ENCODE assay signal across 17 cellular contexts in the genomic region with DNA sequence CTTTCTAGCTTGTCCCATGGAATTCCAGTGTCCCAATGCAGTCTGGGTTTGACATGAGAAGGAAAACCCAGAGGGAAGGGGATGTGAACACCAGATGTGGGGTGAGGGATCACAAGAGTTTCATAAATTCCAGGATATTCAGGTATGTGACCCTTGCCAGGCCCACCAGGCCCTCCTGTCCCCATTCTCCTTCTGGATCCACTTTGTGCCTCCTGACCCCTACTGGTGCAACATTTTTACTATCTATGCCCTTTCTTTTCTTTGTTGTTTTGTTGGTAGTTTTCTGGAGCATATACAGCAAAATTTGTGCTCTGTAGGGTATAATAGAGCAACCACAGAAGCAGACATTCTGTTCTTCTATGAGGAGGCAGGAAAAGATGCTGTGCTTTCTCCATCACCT.
DNase-seq lines count a peak whose midpoint lies in the region; ATAC-seq and TF ChIP-seq lines count a peak whose summit lies in the region.
"Had no signal": no experiment of that assay in that cellular context is flagged by ENCODE, and none has a peak within 500 bp of the region (broad histone marks: within the 10 kb centered on the region; RNA-seq: fewer than 3 reads in every experiment).

No MANE protein-coding gene starts in this region.

- H2AK9ac ChIP-seq in IMR-90 (replicated peaks; ENCODE audit: low read depth, low read length, poor library complexity) = no peak overlapping the region

- no peak overlapping the region for H3K4me3 ChIP-seq in BE2C (ENCODE audit: low read depth, low read length)
- no peak overlapping the region for H3K4me3 ChIP-seq in IMR-90 (ENCODE audit: insufficient read depth, low read depth, low read length)
- H3K4me3 ChIP-seq in hepatocyte = no peak overlapping the region
- H3K4me3 ChIP-seq: BLaER1, GM23248, HAP-1 had no signal

- no peaks in the 10 kb centered on the region for H3K4me1 ChIP-seq in BE2C
- no peaks in the 10 kb centered on the region for H3K4me1 ChIP-seq in IMR-90 (ENCODE audit: control insufficient read depth, insufficient read depth, low read length)
- no peaks in the 10 kb centered on the region for H3K4me1 ChIP-seq in hepatocyte (ENCODE audit: insufficient read depth)
- H3K4me1 ChIP-seq: BLaER1, Caco-2, HAP-1 had no signal

- BruUV-seq in IMR-90 (replicated peaks; lab: Mats Ljungman, UMichigan) = no TSS peak

- H4K5ac ChIP-seq in IMR-90 (ENCODE audit: low read depth, low read length) = no peak overlapping the region

- peaks cover 5% of the 10 kb centered on the region for H3K9me3 Mint-ChIP-seq in WTC11
- H3K9me3 Mint-ChIP-seq in activated CD4-positive, alpha-beta memory T cell treated with anti-CD3 and anti-CD28 coated beads for 36 hours = peaks cover 7% of the 10 kb centered on the region

- H3K27ac Mint-ChIP-seq in WTC11 = no peak overlapping the region
- no peak overlapping the region for H3K27ac Mint-ChIP-seq in activated CD4-positive, alpha-beta memory T cell treated with anti-CD3 and anti-CD28 coated beads for 36 hours
- H3K27ac Mint-ChIP-seq: CD8-positive, alpha-beta memory T cell; HFFc6 had no signal

- H3K9me3 ChIP-seq in BE2C = peaks cover 2% of the 10 kb centered on the region; the same call in 1 of the 2 replicates
- no peaks in the 10 kb centered on the region for H3K9me3 ChIP-seq in IMR-90 (ENCODE audit: control insufficient read depth, insufficient read depth, low read length)
- no peaks in the 10 kb centered on the region for H3K9me3 ChIP-seq in hepatocyte (ENCODE audit: low read depth)
- H3K9me3 ChIP-seq: Caco-2, HAP-1 had no signal

- DNase-seq in BE2C = no peak
- DNase-seq in IMR-90 = no peak
- DNase-seq in WTC11 (ENCODE audit: low spot score) = no peak
- no peak for DNase-seq in hepatocyte (ENCODE audit: low spot score)
- no peak for DNase-seq in activated CD4-positive, alpha-beta memory T cell treated with anti-CD3 and anti-CD28 coated beads for 36 hours
- DNase-seq in GDM1 (lab: John Stamatoyannopoulos, UW) = no peak
- DNase-seq: Caco-2; CD8-positive, alpha-beta memory T cell; DND-41; GM23248; HFFc6; KBM-7 had no signal

- H3K79me1 ChIP-seq in IMR-90 (ENCODE audit: low read depth in 1 of 2, low read length in 2 of 2) = no peaks in the 10 kb centered on the region

- no peaks in the 10 kb centered on the region for H3K4me1 Mint-ChIP-seq in WTC11
- no peaks in the 10 kb centered on the region for H3K4me1 Mint-ChIP-seq in activated CD4-positive, alpha-beta memory T cell treated with anti-CD3 and anti-CD28 coated beads for 36 hours (ENCODE audit: low read depth)
- H3K4me1 Mint-ChIP-seq: CD8-positive, alpha-beta memory T cell had no signal

- no peak overlapping the region for H3K4me3 Mint-ChIP-seq in WTC11
- H3K4me3 Mint-ChIP-seq in activated CD4-positive, alpha-beta memory T cell treated with anti-CD3 and anti-CD28 coated beads for 36 hours = no peak overlapping the region
- H3K4me3 Mint-ChIP-seq: CD8-positive, alpha-beta memory T cell; HFFc6 had no signal

- H3K56ac ChIP-seq in IMR-90 (ENCODE audit: extremely low read depth, insufficient read depth, low read length) = no peak overlapping the region

- H2BK120ac ChIP-seq in IMR-90 (ENCODE audit: low read depth, low read length) = no peak overlapping the region

- no peak overlapping the region for H2AFZ ChIP-seq in IMR-90 (replicated peaks; ENCODE audit: low read length, poor library complexity)
- H2AFZ ChIP-seq in hepatocyte = no peak overlapping the region
- H2AFZ ChIP-seq: GM23248 had no signal

- H3K27me3 Mint-ChIP-seq in WTC11 (ENCODE audit: low read depth) = no peaks in the 10 kb centered on the region
- H3K27me3 Mint-ChIP-seq in activated CD4-positive, alpha-beta memory T cell treated with anti-CD3 and anti-CD28 coated beads for 36 hours = no peaks in the 10 kb centered on the region
- H3K27me3 Mint-ChIP-seq: CD8-positive, alpha-beta memory T cell had no signal

- H3K18ac ChIP-seq in IMR-90 (ENCODE audit: low read depth, low read length) = no peak overlapping the region

- no peak overlapping the region for H3K23ac ChIP-seq in IMR-90 (ENCODE audit: low read depth, low read length)

- H2AK5ac ChIP-seq in IMR-90 (ENCODE audit: low read depth, low read length) = no peak overlapping the region

- POLR2A ChIA-PET in IMR-90 (lab: Charles Lee; ENCODE audit: unreplicated experiment) = no interaction called here
- POLR2A ChIA-PET in WTC11 (lab: Charles Lee) = no interaction called here
- POLR2A ChIA-PET in activated CD4-positive, alpha-beta memory T cell treated with anti-CD3 and anti-CD28 coated beads for 36 hours (lab: Charles Lee) = no interaction called here

- no peak for TF ChIP-seq RAD21 in IMR-90 (IDR thresholded peaks at IDR 0.05; ENCODE audit: low read length)

- no peak overlapping the region for H3K4ac ChIP-seq in IMR-90 (ENCODE audit: low read depth, low read length)

- H2BK20ac ChIP-seq in IMR-90 (ENCODE audit: low read depth, low read length) = no peak overlapping the region

- TF ChIP-seq POLR2A in IMR-90 (IDR thresholded peaks at IDR 0.05; ENCODE audit: low read depth, low read length) = no peak

- H3K36me3 ChIP-seq in BE2C = no peaks in the 10 kb centered on the region
- H3K36me3 ChIP-seq in IMR-90 (ENCODE audit: control insufficient read depth, insufficient read depth, low read length) = no peaks in the 10 kb centered on the region
- no peaks in the 10 kb centered on the region for H3K36me3 ChIP-seq in hepatocyte (replicated peaks; ENCODE audit: insufficient read depth, low read depth)
- H3K36me3 ChIP-seq: BLaER1, HAP-1 had no signal

- H3K4me2 ChIP-seq in IMR-90 (ENCODE audit: low read depth, low read length) (no peak overlapping the region), hepatocyte (no peak overlapping the region)
- H3K4me2 ChIP-seq: BLaER1 had no signal

- H3K9ac ChIP-seq in IMR-90 (ENCODE audit: low read depth, low read length) = no peak overlapping the region
- H3K9ac ChIP-seq: BLaER1, GM23248 had no signal

- no peak for ATAC-seq in IMR-90 (ENCODE audit: low read depth)
- peak; percentile 50; the same call in 1 of the 2 replicates for ATAC-seq in WTC11
- ATAC-seq in HG03039 (IDR thresholded peaks at IDR 0.05; ENCODE audit: unreplicated experiment) = no peak
- no peak for ATAC-seq in HG03342 (IDR thresholded peaks at IDR 0.05; ENCODE audit: unreplicated experiment)

- dilution Hi-C loops in IMR-90 (cut with HindIII; ENCODE audit: low sequenced_read_pairs, unreplicated experiment) = no loop called here

- H3K27me3 ChIP-seq in BE2C = no peaks in the 10 kb centered on the region
- H3K27me3 ChIP-seq in IMR-90 (ENCODE audit: control insufficient read depth, insufficient read depth, low read length) = peaks cover 2% of the 10 kb centered on the region; the same call in 1 of the 2 replicates
- no peaks in the 10 kb centered on the region for H3K27me3 ChIP-seq in hepatocyte
- H3K27me3 ChIP-seq: BLaER1 had no signal

- H4K91ac ChIP-seq in IMR-90 (ENCODE audit: insufficient read depth, low read depth, low read length) = no peak overlapping the region

- no peak overlapping the region for H2BK5ac ChIP-seq in IMR-90 (ENCODE audit: low read depth, low read length, poor library complexity, severe bottlenecking)

- no peaks in the 10 kb centered on the region for H4K20me1 ChIP-seq in IMR-90 (ENCODE audit: insufficient read depth, low read length)
- no peaks in the 10 kb centered on the region for H4K20me1 ChIP-seq in hepatocyte (ENCODE audit: insufficient read depth, poor library complexity, severe bottlenecking)
- H4K20me1 ChIP-seq: BLaER1 had no signal

- H4K8ac ChIP-seq in IMR-90 (ENCODE audit: low read depth in 2 of 2, low read length in 2 of 2) = no peak overlapping the region

- no peaks in the 10 kb centered on the region for H3K9me1 ChIP-seq in IMR-90 (ENCODE audit: insufficient read depth, low read length)

- no peak overlapping the region for H3K27ac ChIP-seq in IMR-90 (ENCODE audit: insufficient read depth, low read length)
- no peak overlapping the region for H3K27ac ChIP-seq in hepatocyte
- H3K27ac ChIP-seq: 22Rv1, BLaER1, GM23248 had no signal

- no peaks in the 10 kb centered on the region for H3K9me2 ChIP-seq in hepatocyte (replicated peaks; ENCODE audit: insufficient read depth)

- TF ChIP-seq CTCF in BE2C (IDR thresholded peaks at IDR 0.05; ENCODE audit: low read depth, low read length) (peak; percentile 12; the same call in 1 of the 2 replicates), IMR-90 (conservative IDR thresholded peaks at IDR 0.05; ENCODE audit: low read depth, low read length) (0 out of 2 replicates have a peak, but pooled peaks have one; percentile 13), WTC11 (IDR thresholded peaks at IDR 0.05) (no peak), hepatocyte (IDR thresholded peaks at IDR 0.05; ENCODE audit: poor library complexity) (peak; percentile 7)

- in situ Hi-C loops in IMR-90 (cut with MboI; ENCODE audit: low sequenced_read_pairs) = no loop called here

- H3K79me2 ChIP-seq in hepatocyte = no peaks in the 10 kb centered on the region

- CTCF ChIA-PET in IMR-90 (lab: Yijun Ruan, JAX) = no interaction called here
- CTCF ChIA-PET in WTC11 (lab: Charles Lee) = interaction anchor here (2.4 kb wide), 1 partner anchor 9 kb away, joined by 9 read pairs; no protein-coding TSS in a partner anchor
- CTCF ChIA-PET in activated CD4-positive, alpha-beta memory T cell treated with anti-CD3 and anti-CD28 coated beads for 36 hours (lab: Charles Lee) = no interaction called here

- H3K14ac ChIP-seq in IMR-90 (replicated peaks; ENCODE audit: low read depth, low read length) = no peak overlapping the region

- intact Hi-C loops in IMR-90 (cut with micrococcal nuclease) = no loop called here
- intact Hi-C loops in activated CD4-positive, alpha-beta memory T cell treated with anti-CD3 and anti-CD28 coated beads for 36 hours (cut with micrococcal nuclease) = no loop called here

- H2BK15ac ChIP-seq in IMR-90 (ENCODE audit: low read depth, low read length) = no peak overlapping the region

- no peaks in the 10 kb centered on the region; the same call in 1 of the 2 replicates for H3K36me3 Mint-ChIP-seq in WTC11
- H3K36me3 Mint-ChIP-seq in activated CD4-positive, alpha-beta memory T cell treated with anti-CD3 and anti-CD28 coated beads for 36 hours = no peaks in the 10 kb centered on the region
- H3K36me3 Mint-ChIP-seq: CD8-positive, alpha-beta memory T cell had no signal

TF ChIP-seq in IMR-90, 13 proteins besides CTCF, POLR2A, EP300 and RAD21 (continues in another document):
- no peak for TF ChIP-seq RCOR1 (IDR thresholded peaks at IDR 0.05; ENCODE audit: insufficient replicate concordance, low read length)
- TF ChIP-seq SMC3 (IDR thresholded peaks at IDR 0.05; ENCODE audit: low read depth, low read length) = no peak
- TF ChIP-seq CHD1 (IDR thresholded peaks at IDR 0.05; ENCODE audit: low read depth, low read length) = no peak
- no peak for TF ChIP-seq FOS (IDR thresholded peaks at IDR 0.05; ENCODE audit: low read depth, low read length)
